9 cellular contexts compared by ENCODE assay signal in genomic region chr16:11099672-11100195, GRCh38.
A peak's percentile ranks its signal among the peaks of the same experiment; 100 is the strongest.
DNase-seq lines count a peak whose midpoint lies in the region; ATAC-seq and TF ChIP-seq lines count a peak whose summit lies in the region.
"Had no signal": no experiment of that assay in that cellular context is flagged by ENCODE, and none has a peak within 500 bp of the region (broad histone marks: within the 10 kb centered on the region; RNA-seq: fewer than 3 reads in every experiment).

No MANE protein-coding gene starts in this region.

- DNase-seq in WTC11 (ENCODE audit: low spot score) (no peak), memory B cell (ENCODE audit: low spot score in 2 of 2) (no peak), cortex of kidney (lab: John Stamatoyannopoulos, UW) (no peak), NCI-H510A treated with DMSO at 0.1 percent for 48 hours (lab: John Stamatoyannopoulos, UW) (no peak), COLO668 (lab: John Stamatoyannopoulos, UW; ENCODE audit: unreplicated experiment) (no peak)
- DNase-seq: NCI-H748 treated with DMSO at 0.1 percent for 48 hours had no signal

- H3K4me3 Mint-ChIP-seq in WTC11 (no peak overlapping the region), memory B cell (no peak overlapping the region)

- POLR2A ChIA-PET in WTC11 (lab: Charles Lee) = no interaction called here

- H3K27ac ChIP-seq in ACC112 (ENCODE audit: low read depth, low read length) = peak overlapping the region; percentile 81

- H3K27ac Mint-ChIP-seq in WTC11 (peak overlapping the region; percentile 61; the same call in 1 of the 2 replicates), memory B cell (peak overlapping the region; percentile 9)

- peak; percentile 31 for ATAC-seq in GM21447 (IDR thresholded peaks at IDR 0.05; ENCODE audit: unreplicated experiment)
- no peak for ATAC-seq in WTC11
- peak; percentile 67 for ATAC-seq in memory B cell (ENCODE audit: low read depth)
- ATAC-seq in esophagus mucosa = no peak

- no peak for TF ChIP-seq CTCF in WTC11 (IDR thresholded peaks at IDR 0.05)

- no peak overlapping the region for H2AFZ ChIP-seq in ACC112 (ENCODE audit: low read length, unreplicated experiment)

- peak overlapping the region; percentile 16; the same call in 1 of the 2 replicates for H3K4me3 ChIP-seq in ACC112 (ENCODE audit: low read depth, low read length)

- H3K79me2 ChIP-seq in ACC112 (ENCODE audit: control insufficient read depth, insufficient read depth, low read length, unreplicated experiment) = no peaks in the 10 kb centered on the region

- CTCF ChIA-PET in WTC11 (lab: Charles Lee) = interaction anchor here (0.5 to 1.3 kb wide), 7 partner anchors 9 to 440 kb away, joined by 3 to 5 read pairs (median 3); no protein-coding TSS in a partner anchor

- peaks cover 7% of the 10 kb centered on the region for H3K4me1 Mint-ChIP-seq in WTC11
- peaks cover 19% of the 10 kb centered on the region for H3K4me1 Mint-ChIP-seq in memory B cell

- no peaks in the 10 kb centered on the region for H3K27me3 ChIP-seq in ACC112 (ENCODE audit: insufficient read depth, low read length)

- H3K27me3 Mint-ChIP-seq in WTC11 (ENCODE audit: low read depth) (no peaks in the 10 kb centered on the region), memory B cell (no peaks in the 10 kb centered on the region)

- H3K36me3 Mint-ChIP-seq in WTC11 (no peaks in the 10 kb centered on the region), memory B cell (peaks cover 17% of the 10 kb centered on the region)

- H3K4me1 ChIP-seq in ACC112 (ENCODE audit: control insufficient read depth, insufficient read depth, low read length, unreplicated experiment) = peaks cover 29% of the 10 kb centered on the region

- no peaks in the 10 kb centered on the region for H3K36me3 ChIP-seq in ACC112 (ENCODE audit: insufficient read depth, low read length)

- H3K9me3 Mint-ChIP-seq in WTC11 (no peaks in the 10 kb centered on the region), memory B cell (no peaks in the 10 kb centered on the region)

TF ChIP-seq in WTC11, 78 proteins besides CTCF, POLR2A, EP300 and RAD21:
- TF ChIP-seq USF1 (CRISPR knock-in tag; IDR thresholded peaks at IDR 0.05) = no peak
- no peak for TF ChIP-seq ZMAT4 (CRISPR knock-in tag; IDR thresholded peaks at IDR 0.05)
- TF ChIP-seq NFYB (CRISPR knock-in tag; conservative IDR thresholded peaks at IDR 0.05; ENCODE audit: low read depth) = no peak
- TF ChIP-seq ESRRA (CRISPR knock-in tag; IDR thresholded peaks at IDR 0.05; ENCODE audit: borderline replicate concordance) = no peak
- no peak for TF ChIP-seq IRF2 (CRISPR knock-in tag; IDR thresholded peaks at IDR 0.05; ENCODE audit: borderline replicate concordance, low read depth)
- TF ChIP-seq ATF6 (CRISPR knock-in tag; IDR thresholded peaks at IDR 0.05) = no peak
- TF ChIP-seq EMX1 (CRISPR knock-in tag; IDR thresholded peaks at IDR 0.05) = no peak
- no peak for TF ChIP-seq ZNF423 (CRISPR knock-in tag; IDR thresholded peaks at IDR 0.05)
- no peak for TF ChIP-seq ZNF281 (CRISPR knock-in tag; IDR thresholded peaks at IDR 0.05)
- no peak for TF ChIP-seq STAT6 (CRISPR knock-in tag; conservative IDR thresholded peaks at IDR 0.05; ENCODE audit: low read depth)
- no peak for TF ChIP-seq ZNF263 (CRISPR knock-in tag; IDR thresholded peaks at IDR 0.05; ENCODE audit: low read depth)
- no peak for TF ChIP-seq ZNF219 (CRISPR knock-in tag; IDR thresholded peaks at IDR 0.05; ENCODE audit: borderline replicate concordance)
- no peak for TF ChIP-seq CREM (CRISPR knock-in tag; IDR thresholded peaks at IDR 0.05)
- no peak for TF ChIP-seq ZNF121 (CRISPR knock-in tag; IDR thresholded peaks at IDR 0.05)
- TF ChIP-seq CBFB (CRISPR knock-in tag; IDR thresholded peaks at IDR 0.05; ENCODE audit: low read depth) = no peak
- TF ChIP-seq TEAD1 (CRISPR knock-in tag; IDR thresholded peaks at IDR 0.05) = no peak
- no peak for TF ChIP-seq FOXP1 (CRISPR knock-in tag; IDR thresholded peaks at IDR 0.05; ENCODE audit: borderline replicate concordance)
- TF ChIP-seq ZNF396 (CRISPR knock-in tag; IDR thresholded peaks at IDR 0.05; ENCODE audit: borderline replicate concordance) = no peak
- TF ChIP-seq ERG (CRISPR knock-in tag; IDR thresholded peaks at IDR 0.05) = no peak

Comparison
In these comparisons a context has a peak if more than half of its experiments do, and no peak if none do; other contexts are left out.
1. ATAC-seq: peak in GM21447 (single experiment) and memory B cell (single experiment); none in WTC11 (single experiment) and esophagus mucosa (single experiment).